Comparison of ENCODE assay signal across 17 cellular contexts in genomic region chr13:111981446-111982165, GRCh38.
DNase-seq lines count a peak whose midpoint lies in the region; ATAC-seq, FAIRE-seq and TF ChIP-seq lines count a peak whose summit lies in the region.
"Had no signal": no experiment of that assay in that cellular context is flagged by ENCODE, and none has a peak within 500 bp of the region (broad histone marks: within the 10 kb centered on the region; RNA-seq: fewer than 3 reads in every experiment).

No MANE protein-coding gene starts in this region.

- H3K9me3 ChIP-seq in SJSA1 (replicated peaks) = no peaks in the 10 kb centered on the region
- H3K9me3 ChIP-seq in hepatocyte (ENCODE audit: low read depth) = no peaks in the 10 kb centered on the region
- H3K9me3 ChIP-seq in esophagus muscularis mucosa = no peaks in the 10 kb centered on the region
- H3K9me3 ChIP-seq: BLaER1 treated with 17β-estradiol and CSF1 and Interleukin-3, amounts not matched to agents 10 nM and 100 nM had no signal

- H4K20me1 ChIP-seq in GM23338 (replicated peaks; ENCODE audit: insufficient read depth) = no peaks in the 10 kb centered on the region
- no peaks in the 10 kb centered on the region for H4K20me1 ChIP-seq in hepatocyte (ENCODE audit: insufficient read depth, poor library complexity, severe bottlenecking)
- H4K20me1 ChIP-seq: BLaER1 treated with 17β-estradiol and CSF1 and Interleukin-3, amounts not matched to agents 10 nM and 100 nM had no signal

- H3K4me2 ChIP-seq in GM23338 (no peak overlapping the region), hepatocyte (no peak overlapping the region)
- H3K4me2 ChIP-seq: BLaER1 treated with 17β-estradiol and CSF1 and Interleukin-3, amounts not matched to agents 10 nM and 100 nM had no signal

- H3K27me3 Mint-ChIP-seq in GM23338 (ENCODE audit: insufficient read depth, low read depth, poor library complexity) = peaks cover 6% of the 10 kb centered on the region
- no peaks in the 10 kb centered on the region for H3K27me3 Mint-ChIP-seq in osteocyte (ENCODE audit: unreplicated experiment)
- H3K27me3 Mint-ChIP-seq: B cell had no signal

- H3K27me3 ChIP-seq in GM23338 (ENCODE audit: insufficient read depth) = no peaks in the 10 kb centered on the region
- H3K27me3 ChIP-seq in SJSA1 (replicated peaks) = no peaks in the 10 kb centered on the region
- H3K27me3 ChIP-seq in hepatocyte = peaks cover 8% of the 10 kb centered on the region
- peaks cover 0 to 25% (median 0%) of the 10 kb centered on the region in 4 donors for H3K27me3 ChIP-seq in esophagus muscularis mucosa
- H3K27me3 ChIP-seq: BLaER1 treated with 17β-estradiol and CSF1 and Interleukin-3, amounts not matched to agents 10 nM and 100 nM had no signal

- FAIRE-seq in urothelium cell line (lab: Jason Lieb, UNC) = peak; percentile 48
- FAIRE-seq: H1, HepG2 had no signal

- H3K36me3 Mint-ChIP-seq in GM23338 (ENCODE audit: low read depth) = no peaks in the 10 kb centered on the region; the same call in 2 of the 3 replicates
- H3K36me3 Mint-ChIP-seq in osteocyte (ENCODE audit: unreplicated experiment) = no peaks in the 10 kb centered on the region
- H3K36me3 Mint-ChIP-seq: CD8-positive, alpha-beta T cell had no signal

- no peak for ATAC-seq in GM23338
- ATAC-seq: CD8-positive, alpha-beta T cell; HepG2 had no signal

- TF ChIP-seq CTCF in GM23338 (conservative IDR thresholded peaks at IDR 0.05; ENCODE audit: low read depth in 2 of 2) = no peak
- TF ChIP-seq CTCF in osteocyte (IDR thresholded peaks at IDR 0.05) = no peak
- no peak for TF ChIP-seq CTCF in hepatocyte (IDR thresholded peaks at IDR 0.05; ENCODE audit: poor library complexity)
- no peak for TF ChIP-seq CTCF in esophagus muscularis mucosa (IDR thresholded peaks at IDR 0.05)

- H3K4me3 Mint-ChIP-seq in GM23338 (no peak overlapping the region), osteocyte (ENCODE audit: unreplicated experiment) (no peak overlapping the region)
- H3K4me3 Mint-ChIP-seq: B cell; CD8-positive, alpha-beta T cell; H9 had no signal

- H3K4me3 ChIP-seq in GM23338 (no peak overlapping the region), SJSA1 (no peak overlapping the region), hepatocyte (no peak overlapping the region), esophagus muscularis mucosa (no peak overlapping the region)
- H3K4me3 ChIP-seq: BLaER1 treated with 17β-estradiol and CSF1 and Interleukin-3, amounts not matched to agents 10 nM and 100 nM had no signal

- H3F3A ChIP-seq in GM23338 (replicated peaks; ENCODE audit: low read depth) = no peaks in the 10 kb centered on the region

- no peaks in the 10 kb centered on the region for H3K36me3 ChIP-seq in GM23338 (ENCODE audit: insufficient read depth)
- no peaks in the 10 kb centered on the region for H3K36me3 ChIP-seq in SJSA1
- no peaks in the 10 kb centered on the region for H3K36me3 ChIP-seq in hepatocyte (replicated peaks; ENCODE audit: insufficient read depth, low read depth)
- H3K36me3 ChIP-seq in esophagus muscularis mucosa = no peaks in the 10 kb centered on the region
- H3K36me3 ChIP-seq: BLaER1 treated with 17β-estradiol and CSF1 and Interleukin-3, amounts not matched to agents 10 nM and 100 nM had no signal

- H3K79me2 ChIP-seq in GM23338 (replicated peaks; ENCODE audit: insufficient read depth) (no peaks in the 10 kb centered on the region), hepatocyte (no peaks in the 10 kb centered on the region)

- intact Hi-C loops in esophagus muscularis mucosa (cut with DNase I) = no loop called here

- H3K4me1 Mint-ChIP-seq in GM23338 (no peaks in the 10 kb centered on the region), osteocyte (ENCODE audit: unreplicated experiment) (no peaks in the 10 kb centered on the region)
- H3K4me1 Mint-ChIP-seq: B cell, H9 had no signal

- H3K4me1 ChIP-seq in GM23338 (ENCODE audit: insufficient read depth) = no peaks in the 10 kb centered on the region
- H3K4me1 ChIP-seq in SJSA1 (replicated peaks) = peaks cover 14% of the 10 kb centered on the region
- H3K4me1 ChIP-seq in hepatocyte (ENCODE audit: insufficient read depth) = no peaks in the 10 kb centered on the region
- no peaks in the 10 kb centered on the region for H3K4me1 ChIP-seq in esophagus muscularis mucosa
- H3K4me1 ChIP-seq: BLaER1 treated with 17β-estradiol and CSF1 and Interleukin-3, amounts not matched to agents 10 nM and 100 nM had no signal

- no peak for TF ChIP-seq EP300 in esophagus muscularis mucosa (IDR thresholded peaks at IDR 0.05)

- H2AFZ ChIP-seq in GM23338 (0 out of 2 replicates have a peak overlapping the region, but pooled peaks have one; percentile 32), hepatocyte (no peak overlapping the region)

- no peak for TF ChIP-seq POLR2A in esophagus muscularis mucosa (IDR thresholded peaks at IDR 0.05; ENCODE audit: low read depth)

- H3K27ac ChIP-seq in GM23338 (ENCODE audit: low read depth) (no peak overlapping the region), SJSA1 (no peak overlapping the region), hepatocyte (no peak overlapping the region), esophagus muscularis mucosa (replicated peaks in 1 of 4) (no peak overlapping the region)
- H3K27ac ChIP-seq: BLaER1 treated with 17β-estradiol and CSF1 and Interleukin-3, amounts not matched to agents 10 nM and 100 nM had no signal

- no peak for DNase-seq in GM23338 (ENCODE audit: low spot score)
- DNase-seq in SJSA1 (ENCODE audit: low read depth in 1 of 2, low spot score in 2 of 2) = peak; percentile 84 to 90
- DNase-seq in osteocyte (ENCODE audit: extremely low spot score, unreplicated experiment) = peak; percentile 64
- no peak for DNase-seq in urothelium cell line (ENCODE audit: low spot score)
- DNase-seq in hepatocyte (ENCODE audit: low spot score) = no peak
- DNase-seq in activated CD8-positive, alpha-beta memory T cell treated with anti-CD3 and anti-CD28 coated beads, Interleukin-2, amount 50 U/mL, for 4 hours = no peak
- DNase-seq in esophagus muscularis mucosa (ENCODE audit: extremely low spot score) = no peak
- DNase-seq: 8988T; Calu3; CD8-positive, alpha-beta T cell; DMS79 treated with DMSO at 0.1 percent for 48 hours; GF-D8; H9 had no signal

- H3K9me3 Mint-ChIP-seq in GM23338 (no peaks in the 10 kb centered on the region; the same call in 1 of the 3 replicates), osteocyte (ENCODE audit: unreplicated experiment) (peaks cover 19% of the 10 kb centered on the region)
- H3K9me3 Mint-ChIP-seq: H9 had no signal

- 73% methylated on average over 12 of the region's 12 CpGs for WGBS in hepatocyte (ENCODE audit: low lambda C conversion rate, missing lambda C conversion rate)
- 67% methylated on average over 10 of the region's 12 CpGs for WGBS in esophagus muscularis mucosa

- no peak overlapping the region for H3K27ac Mint-ChIP-seq in GM23338
- H3K27ac Mint-ChIP-seq in osteocyte (ENCODE audit: unreplicated experiment) = no peak overlapping the region
- H3K27ac Mint-ChIP-seq: B cell; CD8-positive, alpha-beta T cell; H9 had no signal

- H3K9me2 ChIP-seq in GM23338 (ENCODE audit: insufficient read depth) (peaks cover 7% of the 10 kb centered on the region; the same call in 1 of the 2 replicates), hepatocyte (replicated peaks; ENCODE audit: insufficient read depth) (no peaks in the 10 kb centered on the region)

Comparison
In these comparisons a context has a peak if more than half of its experiments do, and no peak if none do; other contexts are left out.
1. DNase-seq: peak in SJSA1 (2 of 2) and osteocyte (single experiment); none in GM23338 (single experiment), urothelium cell line (single experiment), hepatocyte (single experiment), activated CD8-positive, alpha-beta memory T cell treated with anti-CD3 and anti-CD28 coated beads, Interleukin-2, amount 50 U/mL, for 4 hours (single experiment) and esophagus muscularis mucosa (single experiment).